ENCODE assay signal across 22 cellular contexts in the genomic region with DNA sequence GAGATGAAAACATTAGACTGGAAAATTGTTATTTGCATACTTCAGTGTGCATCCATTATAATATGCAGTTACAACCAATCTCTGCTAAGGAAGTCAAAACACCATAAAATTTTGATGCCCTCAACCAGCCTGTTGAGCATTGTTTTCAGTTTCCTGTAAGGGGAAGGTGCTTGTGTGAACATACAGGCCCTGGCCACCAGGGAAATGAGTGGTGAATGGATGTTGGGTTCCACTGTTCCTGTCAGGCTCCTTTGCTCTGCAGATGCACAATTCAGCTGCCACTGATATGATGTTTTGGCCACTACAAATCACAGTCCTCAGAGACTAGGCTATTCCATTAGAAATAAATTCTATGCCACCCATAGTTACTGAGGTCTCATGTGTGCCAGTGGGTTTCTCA.
A peak's percentile ranks its signal among the peaks of the same experiment; 100 is the strongest.
DNase-seq lines count a peak whose midpoint lies in the region; ATAC-seq, FAIRE-seq and TF ChIP-seq lines count a peak whose summit lies in the region.
"Had no signal": no experiment of that assay in that cellular context is flagged by ENCODE, and none has a peak within 500 bp of the region (broad histone marks: within the 10 kb centered on the region; RNA-seq: fewer than 3 reads in every experiment).

No MANE protein-coding gene starts in this region.

- H3K27me3 Mint-ChIP-seq in HFFc6 (ENCODE audit: insufficient read depth) = peaks cover 1% of the 10 kb centered on the region

- H2BK5ac ChIP-seq in trophoblast cell (ENCODE audit: low read depth, low read length, poor library complexity) = no peak overlapping the region

- no peaks in the 10 kb centered on the region for H3K9me3 ChIP-seq in trophoblast cell (ENCODE audit: insufficient read depth, low read depth, low read length)
- H3K9me3 ChIP-seq: SJCRH30 had no signal

- TF ChIP-seq POLR2A in erythroblast (IDR thresholded peaks at IDR 0.05; ENCODE audit: low read length) = no peak

- H3K23ac ChIP-seq in trophoblast cell (ENCODE audit: low read length) = no peak overlapping the region

- H3K27ac Mint-ChIP-seq in HFFc6 = no peak overlapping the region
- H3K27ac Mint-ChIP-seq: CD14-positive monocyte; T-helper 1 cell treated with Interleukin-12 subunit alpha and Interleukin-12 subunit beta and Interleukin-4 antibody, amounts not matched to agents 30 μg/mL and 1 μg/mL, for 36 hours had no signal

- no peak overlapping the region for H4K12ac ChIP-seq in trophoblast cell (ENCODE audit: low read depth, low read length)

- no peaks in the 10 kb centered on the region for H3K4me1 ChIP-seq in trophoblast cell (ENCODE audit: control insufficient read depth in 1 of 2, insufficient read depth in 2 of 2, low read length in 2 of 2)
- H3K4me1 ChIP-seq: SJCRH30 had no signal

- peak overlapping the region; percentile 59 for H3K9ac ChIP-seq in trophoblast cell (ENCODE audit: low read length)

- H2BK12ac ChIP-seq in trophoblast cell (ENCODE audit: low read length) = no peak overlapping the region

- in situ Hi-C loops in brain microvascular endothelial cell (cut with HindIII; ENCODE audit: low pct_ligation_motif_present, low sequenced_read_pairs) = no loop called here

- FAIRE-seq in RCC 7860 (lab: Jason Lieb, UNC) = no peak
- FAIRE-seq: GM12878, GM19239, HepG2 had no signal

- no peak overlapping the region for H3K18ac ChIP-seq in trophoblast cell (ENCODE audit: low read length)

- DNase-seq in DMS153 treated with DMSO at 0.1 percent for 48 hours (lab: John Stamatoyannopoulos, UW; ENCODE audit: unreplicated experiment) = peak; percentile 13
- no peak for DNase-seq in HFFc6
- DNase-seq in brain microvascular endothelial cell = no peak
- no peak for DNase-seq in trophoblast cell
- DNase-seq in erythroblast (lab: John Stamatoyannopoulos, UW) = no peak
- no peak for DNase-seq in RCC 7860 (ENCODE audit: low spot score)
- DNase-seq: AML-193, DMS 273 treated with DMSO at 0.1 percent for 48 hours, EL, KBM-7, NCI-H1105, NCI-H2107, NCI-H345, NCI-H524 treated with DMSO at 0.1 percent for 48 hours, PC-9, SJCRH30 had no signal

- H4K8ac ChIP-seq in trophoblast cell (ENCODE audit: low read depth, low read length) = no peak overlapping the region

- H3K4ac ChIP-seq in trophoblast cell (ENCODE audit: low read depth, low read length) = no peak overlapping the region

- H3K4me3 Mint-ChIP-seq in HFFc6 = no peak overlapping the region
- H3K4me3 Mint-ChIP-seq: CD14-positive monocyte; T-helper 1 cell treated with Interleukin-12 subunit alpha and Interleukin-12 subunit beta and Interleukin-4 antibody, amounts not matched to agents 30 μg/mL and 1 μg/mL, for 36 hours had no signal

- no peaks in the 10 kb centered on the region for H3K79me1 ChIP-seq in trophoblast cell (ENCODE audit: low read length)

- ATAC-seq in GM19324 (IDR thresholded peaks at IDR 0.05; ENCODE audit: low FRiP score, unreplicated experiment) = no peak
- ATAC-seq: GM12878, HepG2 had no signal

- H3K36me3 ChIP-seq in brain microvascular endothelial cell (replicated peaks) (no peaks in the 10 kb centered on the region), trophoblast cell (ENCODE audit: control insufficient read depth in 1 of 2, insufficient read depth in 2 of 2, low read length in 2 of 2) (no peaks in the 10 kb centered on the region)
- H3K36me3 ChIP-seq: SJCRH30 had no signal

- H3K79me2 ChIP-seq in trophoblast cell (ENCODE audit: control insufficient read depth, insufficient read depth, low read length, poor library complexity) = no peaks in the 10 kb centered on the region

- H3K36me3 Mint-ChIP-seq in HFFc6 (ENCODE audit: low read depth) = no peaks in the 10 kb centered on the region
- H3K36me3 Mint-ChIP-seq: CD14-positive monocyte had no signal

- H3K27me3 ChIP-seq in brain microvascular endothelial cell (replicated peaks) (no peaks in the 10 kb centered on the region), trophoblast cell (ENCODE audit: insufficient read depth, low read length) (no peaks in the 10 kb centered on the region)
- H3K27me3 ChIP-seq: SJCRH30 had no signal

- H3K4me2 ChIP-seq in trophoblast cell (ENCODE audit: low read length) = no peak overlapping the region
- H3K4me2 ChIP-seq: PC-9 had no signal

- no peaks in the 10 kb centered on the region for H3K4me1 Mint-ChIP-seq in HFFc6 (ENCODE audit: low read depth)
- H3K4me1 Mint-ChIP-seq: CD14-positive monocyte had no signal

- H3K4me3 ChIP-seq in brain microvascular endothelial cell (ENCODE audit: low read depth, low read length) (no peak overlapping the region), trophoblast cell (ENCODE audit: low read depth, low read length) (no peak overlapping the region)
- H3K4me3 ChIP-seq: GM12878, PC-9, SJCRH30 had no signal

- no peak overlapping the region for H2AK5ac ChIP-seq in trophoblast cell (ENCODE audit: low read length)

- no peak overlapping the region for H2AFZ ChIP-seq in trophoblast cell (ENCODE audit: insufficient read depth, low read length, poor library complexity)
- H2AFZ ChIP-seq: PC-9 had no signal

- no peak overlapping the region for H3K14ac ChIP-seq in trophoblast cell (ENCODE audit: low read length)

- no peak overlapping the region for H3K27ac ChIP-seq in brain microvascular endothelial cell
- no peak overlapping the region for H3K27ac ChIP-seq in trophoblast cell (ENCODE audit: low read depth, low read length)
- H3K27ac ChIP-seq: PC-9, SJCRH30 had no signal

- no peaks in the 10 kb centered on the region for H3K9me3 Mint-ChIP-seq in HFFc6
- H3K9me3 Mint-ChIP-seq: T-helper 1 cell treated with Interleukin-12 subunit alpha and Interleukin-12 subunit beta and Interleukin-4 antibody, amounts not matched to agents 30 μg/mL and 1 μg/mL, for 36 hours had no signal

- H2BK120ac ChIP-seq in trophoblast cell (ENCODE audit: insufficient read depth, low read length, poor library complexity) = no peak overlapping the region

- no peak overlapping the region for H4K91ac ChIP-seq in trophoblast cell (ENCODE audit: low read depth, low read length)

- TF ChIP-seq CTCF in HFFc6 (IDR thresholded peaks at IDR 0.05) (0 out of 2 replicates have a peak, but pooled peaks have one; percentile 13), brain microvascular endothelial cell (IDR thresholded peaks at IDR 0.05; ENCODE audit: low read depth, low read length, missing control alignments) (peak; percentile 10)
